Comparison of ENCODE assay signal across 1 cellular context in the genomic region with DNA sequence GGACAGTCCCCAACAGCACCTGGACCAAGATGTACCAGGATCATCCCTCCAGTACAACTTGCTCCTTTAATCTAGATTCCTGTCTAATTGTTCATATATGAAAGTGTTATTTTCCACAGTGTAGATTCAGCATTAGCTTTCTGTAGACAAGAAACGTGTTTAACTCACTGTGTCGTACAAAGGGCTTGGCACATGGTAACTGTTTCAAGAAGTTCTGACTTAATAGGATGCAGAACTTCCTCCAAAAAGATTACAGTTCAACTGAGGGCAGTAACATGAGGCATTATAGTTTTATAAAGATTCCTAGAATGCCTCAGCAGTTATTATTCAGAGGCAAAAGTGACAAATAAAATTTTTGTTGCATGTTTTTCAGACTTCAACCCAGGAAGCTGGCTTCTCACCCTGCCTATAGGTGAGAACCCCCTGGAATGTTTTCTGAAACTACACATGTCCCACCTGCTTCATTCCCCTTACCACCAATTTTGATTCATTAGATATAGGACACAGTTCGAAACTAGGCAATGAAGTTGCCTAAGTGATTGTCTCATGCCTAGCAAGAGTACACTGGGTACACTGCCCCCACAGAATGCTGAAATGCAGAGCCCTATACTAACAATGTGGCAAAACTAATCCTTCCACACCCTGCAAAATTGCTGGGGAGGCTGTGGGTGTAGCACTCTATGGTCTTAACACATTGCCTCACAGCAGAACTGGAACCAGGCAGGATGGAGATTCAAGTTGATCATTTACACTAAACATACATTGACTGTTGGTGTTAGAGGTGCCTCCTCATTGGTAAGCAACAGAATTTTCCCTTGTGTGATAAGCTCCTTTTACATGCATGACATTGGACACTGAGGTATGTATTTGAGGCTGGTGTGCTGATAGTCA.
TF ChIP-seq lines count a peak whose summit lies in the region.

No MANE protein-coding gene starts in this region.

TF ChIP-seq in A549, 52 proteins besides CTCF, POLR2A, EP300 and RAD21:
- TF ChIP-seq NPAS2 (CRISPR knock-in tag; IDR thresholded peaks at IDR 0.05; ENCODE audit: borderline replicate concordance) (no peak), RARB (CRISPR knock-in tag; IDR thresholded peaks at IDR 0.05) (no peak), CBX2 (IDR thresholded peaks at IDR 0.05; ENCODE audit: borderline replicate concordance, low read depth) (no peak), NR3C1 (IDR thresholded peaks at IDR 0.05) (no peak), KDM5A (IDR thresholded peaks at IDR 0.05) (no peak), SMC3 (IDR thresholded peaks at IDR 0.05) (no peak), JUN (IDR thresholded peaks at IDR 0.05) (no peak), ZC3H11A (IDR thresholded peaks at IDR 0.05) (no peak), HDAC2 (IDR thresholded peaks at IDR 0.05) (no peak), CHD4 (IDR thresholded peaks at IDR 0.05; ENCODE audit: borderline replicate concordance) (no peak), CBX8 (IDR thresholded peaks at IDR 0.05) (no peak), ZNF302 (CRISPR knock-in tag; IDR thresholded peaks at IDR 0.05) (no peak), HOXA7 (CRISPR knock-in tag; IDR thresholded peaks at IDR 0.05) (no peak)
- TF ChIP-seq, protein P1, sequence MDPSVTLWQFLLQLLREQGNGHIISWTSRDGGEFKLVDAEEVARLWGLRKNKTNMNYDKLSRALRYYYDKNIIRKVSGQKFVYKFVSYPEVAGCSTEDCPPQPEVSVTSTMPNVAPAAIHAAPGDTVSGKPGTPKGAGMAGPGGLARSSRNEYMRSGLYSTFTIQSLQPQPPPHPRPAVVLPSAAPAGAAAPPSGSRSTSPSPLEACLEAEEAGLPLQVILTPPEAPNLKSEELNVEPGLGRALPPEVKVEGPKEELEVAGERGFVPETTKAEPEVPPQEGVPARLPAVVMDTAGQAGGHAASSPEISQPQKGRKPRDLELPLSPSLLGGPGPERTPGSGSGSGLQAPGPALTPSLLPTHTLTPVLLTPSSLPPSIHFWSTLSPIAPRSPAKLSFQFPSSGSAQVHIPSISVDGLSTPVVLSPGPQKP (IDR thresholded peaks at IDR 0.05; ENCODE audit: low read depth, low read length), result no peak
- TF ChIP-seq, protein P2, sequence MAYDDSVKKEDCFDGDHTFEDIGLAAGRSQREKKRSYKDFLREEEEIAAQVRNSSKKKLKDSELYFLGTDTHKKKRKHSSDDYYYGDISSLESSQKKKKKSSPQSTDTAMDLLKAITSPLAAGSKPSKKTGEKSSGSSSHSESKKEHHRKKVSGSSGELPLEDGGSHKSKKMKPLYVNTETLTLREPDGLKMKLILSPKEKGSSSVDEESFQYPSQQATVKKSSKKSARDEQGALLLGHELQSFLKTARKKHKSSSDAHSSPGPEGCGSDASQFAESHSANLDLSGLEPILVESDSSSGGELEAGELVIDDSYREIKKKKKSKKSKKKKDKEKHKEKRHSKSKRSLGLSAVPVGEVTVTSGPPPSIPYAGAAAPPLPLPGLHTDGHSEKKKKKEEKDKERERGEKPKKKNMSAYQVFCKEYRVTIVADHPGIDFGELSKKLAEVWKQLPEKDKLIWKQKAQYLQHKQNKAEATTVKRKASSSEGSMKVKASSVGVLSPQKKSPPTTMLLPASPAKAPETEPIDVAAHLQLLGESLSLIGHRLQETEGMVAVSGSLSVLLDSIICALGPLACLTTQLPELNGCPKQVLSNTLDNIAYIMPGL (CRISPR knock-in tag; IDR thresholded peaks at IDR 0.05; ENCODE audit: borderline replicate concordance), result no peak
